In genomic region chr18:950882-951539, GRCh38 we compare ENCODE assay signal across 19 cellular contexts. TPM values are rescaled to one million over a fixed set of nuclear protein-coding genes. Genes with fewer than 3 reads are reported as not detected.
A peak's percentile ranks its signal among the peaks of the same experiment; 100 is the strongest.
DNase-seq lines count a peak whose midpoint lies in the region; ATAC-seq, FAIRE-seq and TF ChIP-seq lines count a peak whose summit lies in the region.
"Had no signal": no experiment of that assay in that cellular context is flagged by ENCODE, and none has a peak within 500 bp of the region (broad histone marks: within the 10 kb centered on the region; RNA-seq: fewer than 3 reads in every experiment).

No MANE protein-coding gene starts in this region.

- CTCF ChIA-PET in HepG2 (lab: Yijun Ruan, JAX; ENCODE audit: low intra/inter-chr PET ratio, low total read pairs) = no interaction called here
- CTCF ChIA-PET in GM10248 (lab: Yijun Ruan, JAX) = interaction anchor here (2.3 kb wide), 1 partner anchor 10 kb away, joined by 10 read pairs; no protein-coding TSS in a partner anchor

- H3K9me3 Mint-ChIP-seq in activated T-helper 17 cell treated with anti-CD3 and anti-CD28 coated beads, Interleukin-2, amount 50 U/mL, for 72 hours = no peaks in the 10 kb centered on the region

- no peaks in the 10 kb centered on the region for H3K36me3 Mint-ChIP-seq in activated T-helper 17 cell treated with anti-CD3 and anti-CD28 coated beads, Interleukin-2, amount 50 U/mL, for 72 hours (ENCODE audit: low read depth)

- H2AFZ ChIP-seq in HepG2 (ENCODE audit: low read length) = no peak overlapping the region

- H3K27me3 Mint-ChIP-seq in activated T-helper 17 cell treated with anti-CD3 and anti-CD28 coated beads, Interleukin-2, amount 50 U/mL, for 72 hours = peaks cover 3% of the 10 kb centered on the region

- TF ChIP-seq EP300 in HepG2 (IDR thresholded peaks at IDR 0.05; ENCODE audit: low read depth in 2 of 2, low read length in 2 of 2) (no peak), HepG2 (CRISPR knock-in tag; IDR thresholded peaks at IDR 0.05; ENCODE audit: borderline replicate concordance) (no peak)

- TF ChIP-seq POLR2A in HepG2 (IDR thresholded peaks at IDR 0.05; ENCODE audit: insufficient read depth in 1 of 2, low read depth in 2 of 2, low read length in 2 of 2) = no peak
- TF ChIP-seq POLR2A in right lobe of liver (IDR thresholded peaks at IDR 0.05) = no peak

- no peak overlapping the region for H3K4me3 ChIP-seq in HepG2 (replicated peaks in 1 of 3; ENCODE audit: insufficient read depth in 1 of 3, low read depth in 2 of 3, low read length in 3 of 3)
- H3K4me3 ChIP-seq in right lobe of liver = no peak overlapping the region
- no peak overlapping the region for H3K4me3 ChIP-seq in bronchial epithelial cell (ENCODE audit: low read depth, low read length)
- H3K4me3 ChIP-seq in left lung = no peak overlapping the region
- H3K4me3 ChIP-seq: BLaER1 treated with 17β-estradiol and CSF1 and Interleukin-3, amounts not matched to agents 10 nM and 100 nM; GM12878; MG63; Peyer's patch had no signal

- no peaks in the 10 kb centered on the region for H4K20me1 ChIP-seq in HepG2 (ENCODE audit: insufficient read depth, low read length)
- H4K20me1 ChIP-seq: BLaER1 treated with 17β-estradiol and CSF1 and Interleukin-3, amounts not matched to agents 10 nM and 100 nM had no signal

- POLR2A ChIA-PET in HepG2 (lab: Yijun Ruan, JAX) (no interaction called here), GM10248 (lab: Yijun Ruan, JAX) (no interaction called here)

- FAIRE-seq in HepG2 (lab: Jason Lieb, UNC) (no peak), bronchial epithelial cell (lab: Jason Lieb, UNC) (no peak)
- FAIRE-seq: GM12878, GM19239 had no signal

- intact Hi-C loops in HepG2 (cut with micrococcal nuclease; ENCODE audit: unreplicated experiment) = no loop called here
- intact Hi-C loops in right lobe of liver (cut with DNase I) = no loop called here
- intact Hi-C loops in left lung (cut with DNase I) = no loop called here

- no peak for TF ChIP-seq CTCF in HepG2 (CRISPR knock-in tag; IDR thresholded peaks at IDR 0.05)
- no peak for TF ChIP-seq CTCF in right lobe of liver (IDR thresholded peaks at IDR 0.05)
- TF ChIP-seq CTCF in bronchial epithelial cell (IDR thresholded peaks at IDR 0.05; ENCODE audit: insufficient read depth, low read length, severe bottlenecking) = no peak
- no peak for TF ChIP-seq CTCF in left lung (IDR thresholded peaks at IDR 0.05)
- TF ChIP-seq CTCF in GM10248 (IDR thresholded peaks at IDR 0.05; ENCODE audit: control extremely low read depth, extremely low read depth, low read depth, missing control alignments) = no peak

- H3K27ac ChIP-seq in HepG2 (ENCODE audit: extremely low read length, insufficient read depth, low read length) = no peak overlapping the region
- no peak overlapping the region for H3K27ac ChIP-seq in right lobe of liver
- no peak overlapping the region for H3K27ac ChIP-seq in left lung
- H3K27ac ChIP-seq: Peyer's patch had no signal

- no peak for DNase-seq in HepG2 (ENCODE audit: low spot score)
- DNase-seq in right lobe of liver = no peak
- DNase-seq in bronchial epithelial cell (ENCODE audit: low read depth) = peak; percentile 38
- no peak for DNase-seq in left lung
- DNase-seq in GM10248 (ENCODE audit: extremely low spot score) = no peak
- DNase-seq in DMS79 treated with DMSO at 0.1 percent for 48 hours (lab: John Stamatoyannopoulos, UW) = no peak
- DNase-seq: 8988T, DMS 273 treated with DMSO at 0.1 percent for 48 hours, KBM-7, MG63, NCI-H1092 treated with DMSO at 0.1 percent for 48 hours, NCI-H1694, NCI-H446 treated with DMSO at 0.1 percent for 48 hours, Peyer's patch had no signal

- in situ Hi-C loops in HepG2 (cut with HindIII; ENCODE audit: extremely low pct_ligation_motif_present, low pct_unique_long_range_greater_than_20kb) = no loop called here

- H3K36me3 ChIP-seq in HepG2 (replicated peaks in 1 of 2; ENCODE audit: control insufficient read depth in 1 of 2, insufficient read depth in 2 of 2, low read length in 2 of 2) (no peaks in the 10 kb centered on the region), right lobe of liver (no peaks in the 10 kb centered on the region), bronchial epithelial cell (ENCODE audit: control insufficient read depth, insufficient read depth, low read length) (no peaks in the 10 kb centered on the region), left lung (no peaks in the 10 kb centered on the region)
- H3K36me3 ChIP-seq: BLaER1 treated with 17β-estradiol and CSF1 and Interleukin-3, amounts not matched to agents 10 nM and 100 nM; MG63; Peyer's patch had no signal

- no TSS peak for BruUV-seq in HepG2 (replicated peaks; lab: Mats Ljungman, UMichigan)

- H3K27ac Mint-ChIP-seq in activated T-helper 17 cell treated with anti-CD3 and anti-CD28 coated beads, Interleukin-2, amount 50 U/mL, for 72 hours = no peak overlapping the region

- no peak for ATAC-seq in HepG2
- ATAC-seq in right lobe of liver = no peak
- peak; percentile 85 for ATAC-seq in left lung
- ATAC-seq in GM18873 (IDR thresholded peaks at IDR 0.05; ENCODE audit: low FRiP score, unreplicated experiment) = no peak
- no peak for ATAC-seq in activated T-helper 17 cell treated with anti-CD3 and anti-CD28 coated beads, Interleukin-2, amount 50 U/mL, for 72 hours (replicated peaks)
- ATAC-seq: GM12878 had no signal

- TF ChIP-seq RAD21 in HepG2 (CRISPR knock-in tag; IDR thresholded peaks at IDR 0.05) = no peak

- H3K9me3 ChIP-seq in HepG2 (ENCODE audit: low read length) (no peaks in the 10 kb centered on the region), right lobe of liver (no peaks in the 10 kb centered on the region), left lung (no peaks in the 10 kb centered on the region)
- H3K9me3 ChIP-seq: MG63, Peyer's patch had no signal

- H3K4me3 Mint-ChIP-seq in activated T-helper 17 cell treated with anti-CD3 and anti-CD28 coated beads, Interleukin-2, amount 50 U/mL, for 72 hours = no peak overlapping the region

- H3K27me3 ChIP-seq in HepG2 (ENCODE audit: control insufficient read depth in 1 of 2, insufficient read depth in 2 of 2, low read length in 2 of 2) (no peaks in the 10 kb centered on the region), right lobe of liver (no peaks in the 10 kb centered on the region), bronchial epithelial cell (ENCODE audit: control insufficient read depth, insufficient read depth, low read length) (no peaks in the 10 kb centered on the region), left lung (no peaks in the 10 kb centered on the region)
- H3K27me3 ChIP-seq: BLaER1 treated with 17β-estradiol and CSF1 and Interleukin-3, amounts not matched to agents 10 nM and 100 nM; MG63; Peyer's patch had no signal

- H3K4me2 ChIP-seq in HepG2 (ENCODE audit: low read depth, low read length) = no peak overlapping the region

- 2% methylated on average over 5 of the region's 5 CpGs for WGBS in HepG2 (ENCODE audit: low lambda C conversion rate)
- 48% methylated on average over 5 of the region's 5 CpGs for WGBS in right lobe of liver (ENCODE audit: insufficient coverage, low coverage, low lambda C conversion rate, missing lambda C conversion rate)

- H3K4me1 ChIP-seq in HepG2 (ENCODE audit: insufficient read depth, low read length) (peaks cover 14% of the 10 kb centered on the region), right lobe of liver (no peaks in the 10 kb centered on the region), left lung (no peaks in the 10 kb centered on the region)
- H3K4me1 ChIP-seq: Peyer's patch had no signal

- H3K4me1 Mint-ChIP-seq in activated T-helper 17 cell treated with anti-CD3 and anti-CD28 coated beads, Interleukin-2, amount 50 U/mL, for 72 hours = no peaks in the 10 kb centered on the region

- no peaks in the 10 kb centered on the region for H3K79me2 ChIP-seq in HepG2 (ENCODE audit: insufficient read depth, low read length)

- H3K9ac ChIP-seq in HepG2 (ENCODE audit: insufficient read depth, low read depth, low read length) = no peak overlapping the region
- H3K9ac ChIP-seq: BLaER1 treated with 17β-estradiol and CSF1 and Interleukin-3, amounts not matched to agents 10 nM and 100 nM had no signal

TF ChIP-seq in HepG2, 621 proteins besides CTCF, POLR2A, EP300 and RAD21:
- TF ChIP-seq CEBPB (IDR thresholded peaks at IDR 0.05; ENCODE audit: borderline replicate concordance, low read depth, low read length) = peak; percentile 14; the same call in 1 of the 2 replicates
- no peak for TF ChIP-seq HMG20A (CRISPR knock-in tag; IDR thresholded peaks at IDR 0.05; ENCODE audit: borderline replicate concordance)

RNA-seq across cellular contexts. Expression of gene ADCYAP1, which starts 46.3 kb away (rescaled TPM):
- total RNA-seq in HepG2 (2016; rRNA removed; fragmentation: Illumina TruSeq; extraction: Trizol) = not detected in 2 replicates
- not detected in 2 replicates for total RNA-seq in HepG2 (2016; cell fraction: cytosol; rRNA removed; fragmentation: Illumina TruSeq; extraction: Trizol; ENCODE audit: low read depth)
- total RNA-seq in HepG2 (2016; cell fraction: insoluble cytoplasmic fraction; rRNA removed; fragmentation: Illumina TruSeq; extraction: Trizol) = not detected in 2 replicates
- total RNA-seq in HepG2 (2016; cell fraction: membrane; rRNA removed; fragmentation: Illumina TruSeq; extraction: Trizol) = not detected in 2 replicates
- total RNA-seq in HepG2 (2016; cell fraction: nucleus; rRNA removed; fragmentation: Illumina TruSeq; extraction: Trizol) = not detected in 2 replicates
- polyA plus RNA-seq in HepG2 (2011; rRNA removed) = not detected in 2 replicates
- polyA plus RNA-seq in HepG2 (2011; cell fraction: cytosol; rRNA removed) = not detected in 2 replicates
- polyA plus RNA-seq in HepG2 (2011; cell fraction: nucleus; rRNA removed) = not detected in 2 replicates
- not detected in 2 replicates for polyA plus RNA-seq in HepG2 (2012)
- not detected in 2 replicates for polyA plus RNA-seq in HepG2 (2016; cell fraction: cytosol; fragmentation: Illumina TruSeq; extraction: Trizol; ENCODE audit: low read depth)
- polyA plus RNA-seq in HepG2 (2016; cell fraction: insoluble cytoplasmic fraction; fragmentation: Illumina TruSeq; extraction: Trizol; ENCODE audit: low read depth) = not detected in 2 replicates
- not detected in 2 replicates for polyA plus RNA-seq in HepG2 (2016; cell fraction: membrane; fragmentation: Illumina TruSeq; extraction: Trizol; ENCODE audit: low read depth)
- not detected in 2 replicates for polyA plus RNA-seq in HepG2 (2016; cell fraction: nucleus; fragmentation: Illumina TruSeq; extraction: Trizol; ENCODE audit: insufficient read depth, low read depth)
- not detected in 2 replicates for polyA minus RNA-seq in HepG2 (2011; rRNA and poly(A)+ RNA removed; ENCODE audit: low replicate concordance)
- polyA minus RNA-seq in HepG2 (2011; cell fraction: cytosol; rRNA and poly(A)+ RNA removed) = not detected in 2 replicates
- polyA minus RNA-seq in HepG2 (2011; cell fraction: nucleus; rRNA and poly(A)+ RNA removed) = not detected in 2 replicates
- total RNA-seq in right lobe of liver = under 1 TPM in 1 of 6 experiments, not detected in 5; 0.12 TPM
- not detected in 2 replicates for total RNA-seq in bronchial epithelial cell
- under 1 TPM in 1 of 2 donors, not detected in 1; 0.08 TPM for total RNA-seq in left lung
- not detected for total RNA-seq in activated T-helper 17 cell treated with anti-CD3 and anti-CD28 coated beads, Interleukin-2, amount 50 U/mL, for 72 hours
- total RNA-seq: GM12878, Peyer's patch had no signal
